ENCODE assay signal across 1 cellular context in the genomic region with DNA sequence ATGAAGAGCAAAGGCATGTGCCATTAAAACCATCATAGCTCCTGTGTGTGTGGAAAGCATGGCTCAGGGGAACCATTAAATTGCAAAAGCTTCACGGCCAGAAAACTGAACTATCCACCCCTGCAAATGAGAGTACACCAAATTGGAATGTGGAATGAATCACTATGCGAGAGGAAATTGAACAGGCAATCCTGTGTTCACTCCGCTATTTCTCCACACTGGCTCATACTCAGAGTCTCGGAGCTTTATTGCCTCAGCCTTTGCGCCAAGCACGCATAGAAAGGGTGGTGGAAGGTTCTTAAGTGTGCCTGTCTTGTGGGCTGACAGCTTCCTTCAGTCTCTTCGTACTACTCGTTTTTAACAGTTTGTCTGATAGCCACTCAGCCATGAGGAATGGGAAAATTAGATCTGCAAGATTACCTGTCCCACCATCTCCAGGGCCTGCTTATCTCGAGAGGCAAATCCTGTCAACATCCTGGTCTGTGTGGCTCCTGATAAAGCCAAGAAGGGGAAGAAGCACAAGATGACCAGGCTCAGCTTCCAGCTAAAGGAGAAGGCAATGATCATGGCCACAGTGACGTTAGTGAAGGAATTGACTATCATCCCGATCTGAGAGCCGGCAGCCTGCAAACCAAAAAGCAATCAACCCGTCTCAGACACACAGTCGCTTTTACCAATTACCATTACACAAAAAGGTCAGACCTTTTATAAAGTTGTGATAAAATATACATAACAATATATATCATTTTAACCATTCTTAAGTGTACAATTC.
TF ChIP-seq lines count a peak whose summit lies in the region.

No MANE protein-coding gene starts in this region.

TF ChIP-seq in K562, 482 proteins besides CTCF, POLR2A, EP300 and RAD21 (continued from another document and continues in another):
- TF ChIP-seq, protein P1, sequence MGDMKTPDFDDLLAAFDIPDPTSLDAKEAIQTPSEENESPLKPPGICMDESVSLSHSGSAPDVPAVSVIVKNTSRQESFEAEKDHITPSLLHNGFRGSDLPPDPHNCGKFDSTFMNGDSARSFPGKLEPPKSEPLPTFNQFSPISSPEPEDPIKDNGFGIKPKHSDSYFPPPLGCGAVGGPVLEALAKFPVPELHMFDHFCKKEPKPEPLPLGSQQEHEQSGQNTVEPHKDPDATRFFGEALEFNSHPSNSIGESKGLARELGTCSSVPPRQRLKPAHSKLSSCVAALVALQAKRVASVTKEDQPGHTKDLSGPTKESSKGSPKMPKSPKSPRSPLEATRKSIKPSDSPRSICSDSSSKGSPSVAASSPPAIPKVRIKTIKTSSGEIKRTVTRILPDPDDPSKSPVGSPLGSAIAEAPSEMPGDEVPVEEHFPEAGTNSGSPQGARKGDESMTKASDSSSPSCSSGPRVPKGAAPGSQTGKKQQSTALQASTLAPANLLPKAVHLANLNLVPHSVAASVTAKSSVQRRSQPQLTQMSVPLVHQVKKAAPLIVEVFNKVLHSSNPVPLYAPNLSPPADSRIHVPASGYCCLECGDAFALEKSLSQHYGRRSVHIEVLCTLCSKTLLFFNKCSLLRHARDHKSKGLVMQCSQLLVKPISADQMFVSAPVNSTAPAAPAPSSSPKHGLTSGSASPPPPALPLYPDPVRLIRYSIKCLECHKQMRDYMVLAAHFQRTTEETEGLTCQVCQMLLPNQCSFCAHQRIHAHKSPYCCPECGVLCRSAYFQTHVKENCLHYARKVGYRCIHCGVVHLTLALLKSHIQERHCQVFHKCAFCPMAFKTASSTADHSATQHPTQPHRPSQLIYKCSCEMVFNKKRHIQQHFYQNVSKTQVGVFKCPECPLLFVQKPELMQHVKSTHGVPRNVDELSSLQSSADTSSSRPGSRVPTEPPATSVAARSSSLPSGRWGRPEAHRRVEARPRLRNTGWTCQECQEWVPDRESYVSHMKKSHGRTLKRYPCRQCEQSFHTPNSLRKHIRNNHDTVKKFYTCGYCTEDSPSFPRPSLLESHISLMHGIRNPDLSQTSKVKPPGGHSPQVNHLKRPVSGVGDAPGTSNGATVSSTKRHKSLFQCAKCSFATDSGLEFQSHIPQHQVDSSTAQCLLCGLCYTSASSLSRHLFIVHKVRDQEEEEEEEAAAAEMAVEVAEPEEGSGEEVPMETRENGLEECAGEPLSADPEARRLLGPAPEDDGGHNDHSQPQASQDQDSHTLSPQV (IDR thresholded peaks at IDR 0.05) = peak; percentile 91
- TF ChIP-seq PYGO2 (tag; IDR thresholded peaks at IDR 0.05) = peak; percentile 97
- TF ChIP-seq HLTF (IDR thresholded peaks at IDR 0.05) = peak; percentile 93; the same call in 1 of the 2 replicates
- TF ChIP-seq ZNF3 (CRISPR knock-in tag; IDR thresholded peaks at IDR 0.05) = no peak
- TF ChIP-seq HNRNPL (IDR thresholded peaks at IDR 0.05; ENCODE audit: low read depth, low read length) = no peak
- TF ChIP-seq TOE1 (IDR thresholded peaks at IDR 0.05; ENCODE audit: borderline replicate concordance) = peak; percentile 72
- peak; percentile 92 for TF ChIP-seq TOE1 (CRISPR knock-in tag; IDR thresholded peaks at IDR 0.05; ENCODE audit: borderline replicate concordance, low read depth)
- TF ChIP-seq ZNF75A (CRISPR knock-in tag; IDR thresholded peaks at IDR 0.05) = no peak
- TF ChIP-seq EGR1 (conservative IDR thresholded peaks at IDR 0.05) = no peak
- TF ChIP-seq NONO (IDR thresholded peaks at IDR 0.05; ENCODE audit: low read depth in 2 of 2, low read length in 1 of 2) = peak in 1 of 2 experiments; percentile 95; a peak in 2 of 4 replicates
- TF ChIP-seq, protein P2, sequence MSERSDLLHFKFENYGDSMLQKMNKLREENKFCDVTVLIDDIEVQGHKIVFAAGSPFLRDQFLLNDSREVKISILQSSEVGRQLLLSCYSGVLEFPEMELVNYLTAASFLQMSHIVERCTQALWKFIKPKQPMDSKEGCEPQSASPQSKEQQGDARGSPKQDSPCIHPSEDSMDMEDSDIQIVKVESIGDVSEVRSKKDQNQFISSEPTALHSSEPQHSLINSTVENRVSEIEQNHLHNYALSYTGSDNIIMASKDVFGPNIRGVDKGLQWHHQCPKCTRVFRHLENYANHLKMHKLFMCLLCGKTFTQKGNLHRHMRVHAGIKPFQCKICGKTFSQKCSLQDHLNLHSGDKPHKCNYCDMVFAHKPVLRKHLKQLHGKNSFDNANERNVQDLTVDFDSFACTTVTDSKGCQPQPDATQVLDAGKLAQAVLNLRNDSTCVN (CRISPR knock-in tag; IDR thresholded peaks at IDR 0.05) = peak; percentile 7; the same call in 1 of the 2 replicates
- no peak for TF ChIP-seq ZNF316 (IDR thresholded peaks at IDR 0.05)
- TF ChIP-seq GABPB1 (CRISPR knock-in tag; IDR thresholded peaks at IDR 0.05) = peak; percentile 53; the same call in 1 of the 2 replicates
- TF ChIP-seq GATA2 (CRISPR knock-in tag; IDR thresholded peaks at IDR 0.05) = peak; percentile 100
- TF ChIP-seq, protein P3, sequence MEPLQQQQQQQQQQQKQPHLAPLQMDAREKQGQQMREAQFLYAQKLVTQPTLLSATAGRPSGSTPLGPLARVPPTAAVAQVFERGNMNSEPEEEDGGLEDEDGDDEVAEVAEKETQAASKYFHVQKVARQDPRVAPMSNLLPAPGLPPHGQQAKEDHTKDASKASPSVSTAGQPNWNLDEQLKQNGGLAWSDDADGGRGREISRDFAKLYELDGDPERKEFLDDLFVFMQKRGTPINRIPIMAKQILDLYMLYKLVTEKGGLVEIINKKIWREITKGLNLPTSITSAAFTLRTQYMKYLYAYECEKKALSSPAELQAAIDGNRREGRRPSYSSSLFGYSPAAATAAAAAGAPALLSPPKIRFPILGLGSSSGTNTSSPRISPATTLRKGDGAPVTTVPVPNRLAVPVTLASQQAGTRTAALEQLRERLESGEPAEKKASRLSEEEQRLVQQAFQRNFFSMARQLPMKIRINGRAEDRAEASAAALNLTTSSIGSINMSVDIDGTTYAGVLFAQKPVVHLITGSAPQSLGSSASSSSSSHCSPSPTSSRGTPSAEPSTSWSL (CRISPR knock-in tag; IDR thresholded peaks at IDR 0.05; ENCODE audit: borderline replicate concordance) = no peak
- no peak for TF ChIP-seq MTF1 (CRISPR knock-in tag; IDR thresholded peaks at IDR 0.05; ENCODE audit: borderline replicate concordance)
- peak; percentile 81; the same call in 1 of the 2 replicates for TF ChIP-seq ZKSCAN1 (IDR thresholded peaks at IDR 0.05; ENCODE audit: low read depth, low read length)
- no peak for TF ChIP-seq WHSC1 (IDR thresholded peaks at IDR 0.05; ENCODE audit: low read length)
- TF ChIP-seq, protein P4, sequence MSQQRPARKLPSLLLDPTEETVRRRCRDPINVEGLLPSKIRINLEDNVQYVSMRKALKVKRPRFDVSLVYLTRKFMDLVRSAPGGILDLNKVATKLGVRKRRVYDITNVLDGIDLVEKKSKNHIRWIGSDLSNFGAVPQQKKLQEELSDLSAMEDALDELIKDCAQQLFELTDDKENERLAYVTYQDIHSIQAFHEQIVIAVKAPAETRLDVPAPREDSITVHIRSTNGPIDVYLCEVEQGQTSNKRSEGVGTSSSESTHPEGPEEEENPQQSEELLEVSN (IDR thresholded peaks at IDR 0.05; ENCODE audit: borderline replicate concordance in 1 of 2, extremely low read depth in 1 of 2, insufficient read depth in 1 of 2, insufficient read length in 1 of 2, low read depth in 1 of 2, low read length in 1 of 2, poor library complexity in 1 of 2, severe bottlenecking in 1 of 2) = peak; percentile 46 to 47
- peak in 1 of 2 experiments; percentile 98; a peak in 2 of 4 replicates for TF ChIP-seq HDAC1 (IDR thresholded peaks at IDR 0.05)
- TF ChIP-seq CHD2 (IDR thresholded peaks at IDR 0.05; ENCODE audit: low read depth, low read length) = 0 out of 2 replicates have a peak, but pooled peaks have one; percentile 39
- TF ChIP-seq, protein P5, sequence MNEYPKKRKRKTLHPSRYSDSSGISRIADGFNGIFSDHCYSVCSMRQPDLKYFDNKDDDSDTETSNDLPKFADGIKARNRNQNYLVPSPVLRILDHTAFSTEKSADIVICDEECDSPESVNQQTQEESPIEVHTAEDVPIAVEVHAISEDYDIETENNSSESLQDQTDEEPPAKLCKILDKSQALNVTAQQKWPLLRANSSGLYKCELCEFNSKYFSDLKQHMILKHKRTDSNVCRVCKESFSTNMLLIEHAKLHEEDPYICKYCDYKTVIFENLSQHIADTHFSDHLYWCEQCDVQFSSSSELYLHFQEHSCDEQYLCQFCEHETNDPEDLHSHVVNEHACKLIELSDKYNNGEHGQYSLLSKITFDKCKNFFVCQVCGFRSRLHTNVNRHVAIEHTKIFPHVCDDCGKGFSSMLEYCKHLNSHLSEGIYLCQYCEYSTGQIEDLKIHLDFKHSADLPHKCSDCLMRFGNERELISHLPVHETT (CRISPR knock-in tag; conservative IDR thresholded peaks at IDR 0.05 in 1 of 2, IDR thresholded peaks at IDR 0.05 in 1 of 2) = peak in 1 of 2 experiments; percentile 86; a peak in 2 of 4 replicates
- TF ChIP-seq RNF2 (IDR thresholded peaks at IDR 0.05) = peak; percentile 99
- peak; percentile 84 for TF ChIP-seq L3MBTL2 (IDR thresholded peaks at IDR 0.05)
- peak; percentile 71; the same call in 1 of the 2 replicates for TF ChIP-seq TCFL5 (CRISPR knock-in tag; conservative IDR thresholded peaks at IDR 0.05)
- TF ChIP-seq MTA2 (IDR thresholded peaks at IDR 0.05; ENCODE audit: low read depth) = peak; percentile 99
- TF ChIP-seq, protein P6, sequence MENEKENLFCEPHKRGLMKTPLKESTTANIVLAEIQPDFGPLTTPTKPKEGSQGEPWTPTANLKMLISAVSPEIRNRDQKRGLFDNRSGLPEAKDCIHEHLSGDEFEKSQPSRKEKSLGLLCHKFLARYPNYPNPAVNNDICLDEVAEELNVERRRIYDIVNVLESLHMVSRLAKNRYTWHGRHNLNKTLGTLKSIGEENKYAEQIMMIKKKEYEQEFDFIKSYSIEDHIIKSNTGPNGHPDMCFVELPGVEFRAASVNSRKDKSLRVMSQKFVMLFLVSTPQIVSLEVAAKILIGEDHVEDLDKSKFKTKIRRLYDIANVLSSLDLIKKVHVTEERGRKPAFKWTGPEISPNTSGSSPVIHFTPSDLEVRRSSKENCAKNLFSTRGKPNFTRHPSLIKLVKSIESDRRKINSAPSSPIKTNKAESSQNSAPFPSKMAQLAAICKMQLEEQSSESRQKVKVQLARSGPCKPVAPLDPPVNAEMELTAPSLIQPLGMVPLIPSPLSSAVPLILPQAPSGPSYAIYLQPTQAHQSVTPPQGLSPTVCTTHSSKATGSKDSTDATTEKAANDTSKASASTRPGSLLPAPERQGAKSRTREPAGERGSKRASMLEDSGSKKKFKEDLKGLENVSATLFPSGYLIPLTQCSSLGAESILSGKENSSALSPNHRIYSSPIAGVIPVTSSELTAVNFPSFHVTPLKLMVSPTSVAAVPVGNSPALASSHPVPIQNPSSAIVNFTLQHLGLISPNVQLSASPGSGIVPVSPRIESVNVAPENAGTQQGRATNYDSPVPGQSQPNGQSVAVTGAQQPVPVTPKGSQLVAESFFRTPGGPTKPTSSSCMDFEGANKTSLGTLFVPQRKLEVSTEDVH (IDR thresholded peaks at IDR 0.05; ENCODE audit: low read depth, partially characterized antibody) = peak; percentile 73
- TF ChIP-seq ETV6 (IDR thresholded peaks at IDR 0.05; ENCODE audit: borderline replicate concordance in 1 of 2, low read depth in 2 of 2, low read length in 1 of 2) = peak; percentile 67 to 89; a peak in 3 of 4 replicates
- no peak for TF ChIP-seq ETV6 (CRISPR knock-in tag; IDR thresholded peaks at IDR 0.05; ENCODE audit: borderline replicate concordance)
- TF ChIP-seq, protein P7, sequence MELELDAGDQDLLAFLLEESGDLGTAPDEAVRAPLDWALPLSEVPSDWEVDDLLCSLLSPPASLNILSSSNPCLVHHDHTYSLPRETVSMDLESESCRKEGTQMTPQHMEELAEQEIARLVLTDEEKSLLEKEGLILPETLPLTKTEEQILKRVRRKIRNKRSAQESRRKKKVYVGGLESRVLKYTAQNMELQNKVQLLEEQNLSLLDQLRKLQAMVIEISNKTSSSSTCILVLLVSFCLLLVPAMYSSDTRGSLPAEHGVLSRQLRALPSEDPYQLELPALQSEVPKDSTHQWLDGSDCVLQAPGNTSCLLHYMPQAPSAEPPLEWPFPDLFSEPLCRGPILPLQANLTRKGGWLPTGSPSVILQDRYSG (tag; conservative IDR thresholded peaks at IDR 0.05; ENCODE audit: low read depth) = 0 out of 2 replicates have a peak, but pooled peaks have one; percentile 56
- TF ChIP-seq, protein P8, sequence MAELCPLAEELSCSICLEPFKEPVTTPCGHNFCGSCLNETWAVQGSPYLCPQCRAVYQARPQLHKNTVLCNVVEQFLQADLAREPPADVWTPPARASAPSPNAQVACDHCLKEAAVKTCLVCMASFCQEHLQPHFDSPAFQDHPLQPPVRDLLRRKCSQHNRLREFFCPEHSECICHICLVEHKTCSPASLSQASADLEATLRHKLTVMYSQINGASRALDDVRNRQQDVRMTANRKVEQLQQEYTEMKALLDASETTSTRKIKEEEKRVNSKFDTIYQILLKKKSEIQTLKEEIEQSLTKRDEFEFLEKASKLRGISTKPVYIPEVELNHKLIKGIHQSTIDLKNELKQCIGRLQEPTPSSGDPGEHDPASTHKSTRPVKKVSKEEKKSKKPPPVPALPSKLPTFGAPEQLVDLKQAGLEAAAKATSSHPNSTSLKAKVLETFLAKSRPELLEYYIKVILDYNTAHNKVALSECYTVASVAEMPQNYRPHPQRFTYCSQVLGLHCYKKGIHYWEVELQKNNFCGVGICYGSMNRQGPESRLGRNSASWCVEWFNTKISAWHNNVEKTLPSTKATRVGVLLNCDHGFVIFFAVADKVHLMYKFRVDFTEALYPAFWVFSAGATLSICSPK (IDR thresholded peaks at IDR 0.05; ENCODE audit: borderline replicate concordance) = no peak
- TF ChIP-seq MEF2D (tag; conservative IDR thresholded peaks at IDR 0.05; ENCODE audit: low read depth) = peak; percentile 93; the same call in 1 of the 2 replicates
- TF ChIP-seq ARNT (IDR thresholded peaks at IDR 0.05) = peak; percentile 94 to 97
- peak; percentile 85 for TF ChIP-seq ZBTB17 (CRISPR knock-in tag; IDR thresholded peaks at IDR 0.05)
- TF ChIP-seq, protein P9, sequence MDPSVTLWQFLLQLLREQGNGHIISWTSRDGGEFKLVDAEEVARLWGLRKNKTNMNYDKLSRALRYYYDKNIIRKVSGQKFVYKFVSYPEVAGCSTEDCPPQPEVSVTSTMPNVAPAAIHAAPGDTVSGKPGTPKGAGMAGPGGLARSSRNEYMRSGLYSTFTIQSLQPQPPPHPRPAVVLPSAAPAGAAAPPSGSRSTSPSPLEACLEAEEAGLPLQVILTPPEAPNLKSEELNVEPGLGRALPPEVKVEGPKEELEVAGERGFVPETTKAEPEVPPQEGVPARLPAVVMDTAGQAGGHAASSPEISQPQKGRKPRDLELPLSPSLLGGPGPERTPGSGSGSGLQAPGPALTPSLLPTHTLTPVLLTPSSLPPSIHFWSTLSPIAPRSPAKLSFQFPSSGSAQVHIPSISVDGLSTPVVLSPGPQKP (CRISPR knock-in tag; IDR thresholded peaks at IDR 0.05) = no peak
- TF ChIP-seq SMARCA5 (IDR thresholded peaks at IDR 0.05) = no peak
- TF ChIP-seq KLF16 (IDR thresholded peaks at IDR 0.05) = peak; percentile 100
- TF ChIP-seq ZNF76 (CRISPR knock-in tag; IDR thresholded peaks at IDR 0.05; ENCODE audit: borderline replicate concordance) = 0 out of 2 replicates have a peak, but pooled peaks have one; percentile 0
- TF ChIP-seq PTTG1 (tag; IDR thresholded peaks at IDR 0.05; ENCODE audit: low read depth) = peak; percentile 54; the same call in 1 of the 2 replicates
- TF ChIP-seq FOXK2 (conservative IDR thresholded peaks at IDR 0.05 in 1 of 2, IDR thresholded peaks at IDR 0.05 in 1 of 2; ENCODE audit: low read depth in 2 of 2) = peak; percentile 81 to 87; a peak in 3 of 4 replicates
- TF ChIP-seq, protein P10, sequence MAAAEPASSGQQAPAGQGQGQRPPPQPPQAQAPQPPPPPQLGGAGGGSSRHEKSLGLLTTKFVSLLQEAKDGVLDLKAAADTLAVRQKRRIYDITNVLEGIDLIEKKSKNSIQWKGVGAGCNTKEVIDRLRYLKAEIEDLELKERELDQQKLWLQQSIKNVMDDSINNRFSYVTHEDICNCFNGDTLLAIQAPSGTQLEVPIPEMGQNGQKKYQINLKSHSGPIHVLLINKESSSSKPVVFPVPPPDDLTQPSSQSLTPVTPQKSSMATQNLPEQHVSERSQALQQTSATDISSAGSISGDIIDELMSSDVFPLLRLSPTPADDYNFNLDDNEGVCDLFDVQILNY (CRISPR knock-in tag; IDR thresholded peaks at IDR 0.05) = peak; percentile 66; the same call in 1 of the 2 replicates
